ENCODE assay signal across 20 cellular contexts in the genomic region with DNA sequence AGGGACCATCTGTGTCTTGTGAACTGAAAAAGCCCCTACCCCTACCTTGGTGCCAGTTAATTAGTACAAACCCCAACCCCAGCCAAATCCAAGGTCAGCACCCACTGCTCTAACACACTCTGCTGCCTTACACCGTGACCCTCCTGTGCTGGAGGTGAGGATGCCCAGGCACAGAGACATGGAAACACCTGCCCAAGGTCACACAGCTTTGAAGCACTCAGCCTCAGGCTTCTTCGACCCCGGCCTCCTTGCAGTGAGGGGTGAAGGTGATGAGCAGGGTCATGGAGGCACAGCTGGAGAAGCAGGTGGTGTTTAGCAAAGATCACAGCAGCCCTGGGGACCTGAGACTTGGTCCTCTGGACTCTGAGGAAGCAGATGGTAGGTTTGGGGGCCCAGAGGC. TPM values are rescaled to one million over a fixed set of nuclear protein-coding genes. Genes with fewer than 3 reads are reported as not detected.
DNase-seq lines count a peak whose midpoint lies in the region; ATAC-seq, FAIRE-seq and TF ChIP-seq lines count a peak whose summit lies in the region.
"Had no signal": no experiment of that assay in that cellular context is flagged by ENCODE, and none has a peak within 500 bp of the region (broad histone marks: within the 10 kb centered on the region; RNA-seq: fewer than 3 reads in every experiment).

No MANE protein-coding gene starts in this region.

- no peak overlapping the region for H4K8ac ChIP-seq in neuronal stem cell (ENCODE audit: low read depth, low read length)

- peaks cover 5% of the 10 kb centered on the region; the same call in 1 of the 2 replicates for H3K4me1 ChIP-seq in HepG2 (ENCODE audit: insufficient read depth, low read length)
- no peaks in the 10 kb centered on the region for H3K4me1 ChIP-seq in right lobe of liver
- peaks cover 9 to 19% of the 10 kb centered on the region in 2 experiments; a peak in 3 of 5 replicates for H3K4me1 ChIP-seq in K562 (replicated peaks in 1 of 2; ENCODE audit: control insufficient read depth in 2 of 2, insufficient read depth in 2 of 2, low read length in 2 of 2)
- H3K4me1 ChIP-seq in neuronal stem cell (ENCODE audit: control insufficient read depth in 2 of 2, insufficient read depth in 1 of 2, low read depth in 1 of 2, low read length in 2 of 2) = peaks cover 0 to 9% of the 10 kb centered on the region in 2 donors

- DNase-seq in HepG2 (ENCODE audit: low spot score) (no peak), right lobe of liver (no peak), K562 (ENCODE audit: extremely low read depth in 1 of 4, low spot score in 3 of 4) (no peak), neuronal stem cell (ENCODE audit: low spot score) (no peak), NCI-H2029 (lab: John Stamatoyannopoulos, UW) (no peak), NCI-H1048 (lab: John Stamatoyannopoulos, UW) (no peak), NCI-H187 (lab: John Stamatoyannopoulos, UW) (no peak)
- DNase-seq: 8988T; Calu3; CD8-positive, alpha-beta T cell; DMS 273 treated with DMSO at 0.1 percent for 48 hours; DMS53; DND-41; H9 had no signal

- H2AK5ac ChIP-seq in neuronal stem cell (ENCODE audit: low read depth, low read length) = peak overlapping the region; percentile 45

- TF ChIP-seq EP300 in HepG2 (IDR thresholded peaks at IDR 0.05; ENCODE audit: low read depth in 2 of 2, low read length in 2 of 2) = no peak
- no peak for TF ChIP-seq EP300 in HepG2 (CRISPR knock-in tag; IDR thresholded peaks at IDR 0.05; ENCODE audit: borderline replicate concordance)
- TF ChIP-seq EP300 in K562 (IDR thresholded peaks at IDR 0.05; ENCODE audit: low read length) = no peak

- WGBS in HepG2 (ENCODE audit: low lambda C conversion rate) = 0% methylated on average over 2 of the region's 3 CpGs
- WGBS in right lobe of liver (ENCODE audit: insufficient coverage, low coverage, low lambda C conversion rate, missing lambda C conversion rate) = 90% methylated on average over 2 of the region's 3 CpGs
- 29% methylated on average over 3 of the region's 3 CpGs for WGBS in K562 (ENCODE audit: insufficient coverage, low coverage, missing lambda C conversion rate)
- no CpG with 5 or more reads among the region's 3 CpGs for WGBS in neuronal stem cell (ENCODE audit: extremely low coverage in 2 of 2, insufficient read length in 2 of 2, insufficient replicate concordance in 1 of 2), 2 donors

- H2BK15ac ChIP-seq in neuronal stem cell (ENCODE audit: low read length) = no peak overlapping the region

- intact Hi-C loops in HepG2 (cut with micrococcal nuclease; ENCODE audit: unreplicated experiment) = no loop called here
- intact Hi-C loops in right lobe of liver (cut with DNase I) = no loop called here
- intact Hi-C loops in K562 (cut with micrococcal nuclease) = no loop called here

- H3K79me2 ChIP-seq in HepG2 (ENCODE audit: insufficient read depth, low read length) (no peaks in the 10 kb centered on the region), K562 (ENCODE audit: control insufficient read depth, insufficient read depth, low read length) (no peaks in the 10 kb centered on the region)

- H4K91ac ChIP-seq in neuronal stem cell (ENCODE audit: low read depth, low read length, poor library complexity) = no peak overlapping the region

- no peak overlapping the region for H2BK5ac ChIP-seq in neuronal stem cell (ENCODE audit: low read length)

- H3K4me3 ChIP-seq in HepG2 (replicated peaks in 1 of 3; ENCODE audit: insufficient read depth in 1 of 3, low read depth in 2 of 3, low read length in 3 of 3) = no peak overlapping the region
- no peak overlapping the region for H3K4me3 ChIP-seq in right lobe of liver
- no peak overlapping the region for H3K4me3 ChIP-seq in K562
- H3K4me3 ChIP-seq in neuronal stem cell (ENCODE audit: low read length in 2 of 2) = no peak overlapping the region
- H3K4me3 ChIP-seq: BLaER1 treated with 17β-estradiol and CSF1 and Interleukin-3, amounts not matched to agents 10 nM and 100 nM had no signal

- no peak for FAIRE-seq in HepG2 (lab: Jason Lieb, UNC)
- FAIRE-seq in K562 (lab: Jason Lieb, UNC) = no peak
- FAIRE-seq: G401.6, GM12891, GM19239, H1 had no signal

- H3K18ac ChIP-seq in neuronal stem cell (ENCODE audit: low read length) = peak overlapping the region; percentile 2

- no peaks in the 10 kb centered on the region for H3K79me1 ChIP-seq in neuronal stem cell (ENCODE audit: low read depth, low read length)

- POLR2A ChIA-PET in HepG2 (lab: Yijun Ruan, JAX) = no interaction called here
- POLR2A ChIA-PET in K562 (lab: Yijun Ruan, JAX) = interaction anchor here (0.6 to 1.0 kb wide), 3 partner anchors 8 to 36 kb away, joined by 3 read pairs; no protein-coding TSS in a partner anchor

- H3K23ac ChIP-seq in neuronal stem cell (ENCODE audit: low read depth, low read length, poor library complexity) = no peak overlapping the region

- H3K9me1 ChIP-seq in K562 (ENCODE audit: control insufficient read depth, insufficient read depth, low read length) = no peaks in the 10 kb centered on the region

- ATAC-seq in HepG2 = no peak
- ATAC-seq in right lobe of liver = no peak
- ATAC-seq in K562 = no peak
- no peak for ATAC-seq in activated CD4-positive, CD25-positive, alpha-beta regulatory T cell treated with anti-CD3 and anti-CD28 coated beads, Interleukin-2, amount 50 U/mL, for 24 hours
- ATAC-seq: CD8-positive, alpha-beta T cell had no signal

- TF ChIP-seq CTCF in HepG2 (CRISPR knock-in tag; IDR thresholded peaks at IDR 0.05) (no peak), right lobe of liver (IDR thresholded peaks at IDR 0.05) (no peak), K562 (IDR thresholded peaks at IDR 0.05 in 2 of 3, conservative IDR thresholded peaks at IDR 0.05 in 1 of 3; ENCODE audit: insufficient read depth in 2 of 3, low read depth in 1 of 3, low read length in 3 of 3) (no peak)

- H3K27ac ChIP-seq in HepG2 (ENCODE audit: extremely low read length, insufficient read depth, low read length) (no peak overlapping the region), right lobe of liver (no peak overlapping the region), K562 (ENCODE audit: extremely low read depth, low read depth, low read length) (no peak overlapping the region), neuronal stem cell (replicated peaks; ENCODE audit: low read length) (no peak overlapping the region)
- H3K27ac ChIP-seq: BLaER1 treated with 17β-estradiol and CSF1 and Interleukin-3, amounts not matched to agents 10 nM and 100 nM had no signal

- no peaks in the 10 kb centered on the region for H3K9me3 ChIP-seq in HepG2 (ENCODE audit: low read length)
- no peaks in the 10 kb centered on the region for H3K9me3 ChIP-seq in right lobe of liver
- no peaks in the 10 kb centered on the region for H3K9me3 ChIP-seq in K562 (replicated peaks; ENCODE audit: control insufficient read depth, insufficient read depth, low read depth, low read length)
- H3K9me3 ChIP-seq in neuronal stem cell (replicated peaks in 1 of 2; ENCODE audit: control insufficient read depth in 2 of 2, insufficient read depth in 1 of 2, low read depth in 1 of 2, low read length in 2 of 2) = no peaks in the 10 kb centered on the region
- H3K9me3 ChIP-seq: BLaER1 treated with 17β-estradiol and CSF1 and Interleukin-3, amounts not matched to agents 10 nM and 100 nM had no signal

- H3K4ac ChIP-seq in neuronal stem cell (ENCODE audit: low read length) = no peak overlapping the region

- no peak for TF ChIP-seq RAD21 in HepG2 (CRISPR knock-in tag; IDR thresholded peaks at IDR 0.05)
- no peak for TF ChIP-seq RAD21 in K562 (CRISPR knock-in tag; conservative IDR thresholded peaks at IDR 0.05 in 1 of 2, IDR thresholded peaks at IDR 0.05 in 1 of 2)

- peaks cover 9 to 51% of the 10 kb centered on the region in 2 experiments; a peak in 4 of 5 replicates for H3K27me3 ChIP-seq in HepG2 (ENCODE audit: control insufficient read depth in 1 of 2, insufficient read depth in 2 of 2, low read length in 2 of 2)
- peaks cover 0 to 4% of the 10 kb centered on the region in 2 donors for H3K27me3 ChIP-seq in right lobe of liver
- H3K27me3 ChIP-seq in K562 (ENCODE audit: control insufficient read depth in 2 of 2, insufficient read depth in 2 of 2, low read length in 2 of 2) = no peaks in the 10 kb centered on the region
- peaks cover 0 to 69% (median 0%) of the 10 kb centered on the region in 3 experiments for H3K27me3 ChIP-seq in neuronal stem cell (ENCODE audit: control insufficient read depth in 3 of 3, insufficient read depth in 3 of 3, low read depth in 1 of 3, low read length in 3 of 3)

- CTCF ChIA-PET in HepG2 (lab: Yijun Ruan, JAX; ENCODE audit: low intra/inter-chr PET ratio, low total read pairs) (no interaction called here), K562 (lab: Yijun Ruan, JAX; ENCODE audit: low intra/inter-chr PET ratio) (no interaction called here)

- no peak overlapping the region for H2BK120ac ChIP-seq in neuronal stem cell (ENCODE audit: low read depth, low read length)

- H2AFZ ChIP-seq in HepG2 (ENCODE audit: low read length) (no peak overlapping the region), K562 (ENCODE audit: low read depth, low read length) (no peak overlapping the region), neuronal stem cell (ENCODE audit: low read length) (no peak overlapping the region)

- H3K9ac ChIP-seq in HepG2 (ENCODE audit: insufficient read depth, low read depth, low read length) = no peak overlapping the region
- H3K9ac ChIP-seq in K562 (ENCODE audit: insufficient read depth in 1 of 2, low read depth in 2 of 2, low read length in 2 of 2) = peak overlapping the region in 1 of 2 experiments; percentile 36; a peak in 1 of 4 replicates
- H3K9ac ChIP-seq in neuronal stem cell (ENCODE audit: low read depth, low read length, poor library complexity) = no peak overlapping the region
- H3K9ac ChIP-seq: BLaER1 treated with 17β-estradiol and CSF1 and Interleukin-3, amounts not matched to agents 10 nM and 100 nM had no signal

- H3K4me2 ChIP-seq in HepG2 (ENCODE audit: low read depth, low read length) = no peak overlapping the region
- H3K4me2 ChIP-seq in K562 (ENCODE audit: insufficient read depth, low read length) = no peak overlapping the region
- H3K4me2 ChIP-seq in neuronal stem cell (ENCODE audit: insufficient read depth, low read length, poor library complexity, severe bottlenecking) = no peak overlapping the region

- TF ChIP-seq POLR2A in HepG2 (IDR thresholded peaks at IDR 0.05; ENCODE audit: insufficient read depth in 1 of 2, low read depth in 2 of 2, low read length in 2 of 2) = no peak
- TF ChIP-seq POLR2A in right lobe of liver (IDR thresholded peaks at IDR 0.05) = no peak
- TF ChIP-seq POLR2A in K562 (conservative IDR thresholded peaks at IDR 0.05) = no peak

- H2BK12ac ChIP-seq in neuronal stem cell (ENCODE audit: low read length) = no peak overlapping the region

- in situ Hi-C loops in HepG2 (cut with HindIII; ENCODE audit: extremely low pct_ligation_motif_present, low pct_unique_long_range_greater_than_20kb) = no loop called here
- in situ Hi-C loops in K562 (cut with MboI) = no loop called here

- H4K20me1 ChIP-seq in HepG2 (ENCODE audit: insufficient read depth, low read length) (no peaks in the 10 kb centered on the region), K562 (replicated peaks; ENCODE audit: control insufficient read depth, insufficient read depth, low read length) (no peaks in the 10 kb centered on the region)

- H3K36me3 ChIP-seq in HepG2 (replicated peaks in 1 of 2; ENCODE audit: control insufficient read depth in 1 of 2, insufficient read depth in 2 of 2, low read length in 2 of 2) (no peaks in the 10 kb centered on the region), right lobe of liver (no peaks in the 10 kb centered on the region), K562 (ENCODE audit: control insufficient read depth, insufficient read depth, low read length) (no peaks in the 10 kb centered on the region), neuronal stem cell (replicated peaks in 1 of 2; ENCODE audit: control insufficient read depth in 2 of 2, insufficient read depth in 2 of 2, low read length in 2 of 2) (no peaks in the 10 kb centered on the region)
- H3K36me3 ChIP-seq: BLaER1 treated with 17β-estradiol and CSF1 and Interleukin-3, amounts not matched to agents 10 nM and 100 nM had no signal

- BruUV-seq in HepG2 (replicated peaks; lab: Mats Ljungman, UMichigan) = no TSS peak
- no TSS peak for BruUV-seq in K562 (replicated peaks; lab: Mats Ljungman, UMichigan)

- no peak overlapping the region for H3K14ac ChIP-seq in neuronal stem cell (ENCODE audit: low read length)

RNA-seq across cellular contexts. Expression of a gene that starts 39.0 kb away (rescaled TPM):
- total RNA-seq in HepG2 (2016; rRNA removed; fragmentation: Illumina TruSeq; extraction: Trizol) = 10.7 and 20.7 TPM in 2 replicates
- 8.8 and 11.0 TPM in 2 replicates for total RNA-seq in HepG2 (2016; cell fraction: cytosol; rRNA removed; fragmentation: Illumina TruSeq; extraction: Trizol; ENCODE audit: low read depth)
- 8.8 and 20.3 TPM in 2 replicates for total RNA-seq in HepG2 (2016; cell fraction: insoluble cytoplasmic fraction; rRNA removed; fragmentation: Illumina TruSeq; extraction: Trizol)
- total RNA-seq in HepG2 (2016; cell fraction: membrane; rRNA removed; fragmentation: Illumina TruSeq; extraction: Trizol) = 5.1 and 5.2 TPM in 2 replicates
- 25.9 and 32.4 TPM in 2 replicates for total RNA-seq in HepG2 (2016; cell fraction: nucleus; rRNA removed; fragmentation: Illumina TruSeq; extraction: Trizol)
- polyA plus RNA-seq in HepG2 (2011; rRNA removed) = 14.1 and 15.4 TPM in 2 replicates
- polyA plus RNA-seq in HepG2 (2011; cell fraction: cytosol; rRNA removed) = 8.6 and 9.7 TPM in 2 replicates
- 33.2 and 41.8 TPM in 2 replicates for polyA plus RNA-seq in HepG2 (2011; cell fraction: nucleus; rRNA removed)
- polyA plus RNA-seq in HepG2 (2012) = 10.9 and 13.7 TPM in 2 replicates
- 0.76 and 1.2 TPM in 2 replicates for polyA plus RNA-seq in HepG2 (2016; cell fraction: cytosol; fragmentation: Illumina TruSeq; extraction: Trizol; ENCODE audit: low read depth)
- 5.9 and 6.8 TPM in 2 replicates for polyA plus RNA-seq in HepG2 (2016; cell fraction: insoluble cytoplasmic fraction; fragmentation: Illumina TruSeq; extraction: Trizol; ENCODE audit: low read depth)
- polyA plus RNA-seq in HepG2 (2016; cell fraction: membrane; fragmentation: Illumina TruSeq; extraction: Trizol; ENCODE audit: low read depth) = 1.5 and 1.7 TPM in 2 replicates
- polyA plus RNA-seq in HepG2 (2016; cell fraction: nucleus; fragmentation: Illumina TruSeq; extraction: Trizol; ENCODE audit: insufficient read depth, low read depth) = 35.4 and 36.8 TPM in 2 replicates
- 52.1 and 83.7 TPM in 2 replicates for polyA minus RNA-seq in HepG2 (2011; rRNA and poly(A)+ RNA removed; ENCODE audit: low replicate concordance)
- 14.3 and 18.8 TPM in 2 replicates for polyA minus RNA-seq in HepG2 (2011; cell fraction: cytosol; rRNA and poly(A)+ RNA removed)
- 28.2 and 33.0 TPM in 2 replicates for polyA minus RNA-seq in HepG2 (2011; cell fraction: nucleus; rRNA and poly(A)+ RNA removed)
- 1 to 10 TPM; 1.5 to 8.2 (median 4.1) TPM for total RNA-seq in right lobe of liver
- 361 and 756 TPM in 2 replicates for total RNA-seq in K562 (2011; cell fraction: chromatin; rRNA removed; ENCODE audit: low replicate concordance)
- 315 and 326 TPM in 2 replicates for total RNA-seq in K562 (2011; cell fraction: nucleolus; rRNA removed)
- 358 and 388 TPM in 2 replicates for total RNA-seq in K562 (2011; cell fraction: nucleoplasm; rRNA removed)
- total RNA-seq in K562 (2014; rRNA removed) = 106 and 223 TPM in 2 replicates
- total RNA-seq in K562 (2014; rRNA removed; fragmentation: Illumina TruSeq; extraction: Trizol) = 79.6 and 90.2 TPM in 2 replicates
- 91.9 and 93.2 TPM in 2 replicates for total RNA-seq in K562 (2015; rRNA removed; fragmentation: Illumina TruSeq; extraction: Trizol)
- total RNA-seq in K562 (2021) = 194 and 203 TPM in 2 replicates
- 71.4 and 100 TPM in 2 replicates for polyA plus RNA-seq in K562 (2011; rRNA removed)
- polyA plus RNA-seq in K562 (2011; cell fraction: cytosol; rRNA removed) = 56.5 and 73.9 TPM in 2 replicates
- 434 and 457 TPM in 2 replicates for polyA plus RNA-seq in K562 (2011; cell fraction: nucleus; rRNA removed)
- polyA plus RNA-seq in K562 (2012) = 52.3 and 64.9 TPM in 2 replicates
- 121 and 139 TPM in 2 replicates for polyA plus RNA-seq in K562 (2014; fragmentation: Illumina TruSeq; extraction: Trizol)
- 10 to 100 TPM; 12.3 to 14.8 TPM for polyA plus RNA-seq in K562 (2014; fragmentation: Nextera tagmentation; extraction: Ambion mirVana)
- polyA plus RNA-seq in K562 (2014; rRNA removed) = 111 and 129 TPM in 2 replicates
- 75.5 and 106 TPM in 2 replicates for polyA minus RNA-seq in K562 (2011; rRNA and poly(A)+ RNA removed)
- polyA minus RNA-seq in K562 (2011; cell fraction: cytosol; rRNA and poly(A)+ RNA removed) = 40.8 and 83.0 TPM in 2 replicates
- polyA minus RNA-seq in K562 (2011; cell fraction: nucleus; rRNA and poly(A)+ RNA removed) = 138 and 192 TPM in 2 replicates
- polyA plus RNA-seq in neuronal stem cell (2013, experiment 1 of 2) = 27.6 TPM
- polyA plus RNA-seq in neuronal stem cell (2013, experiment 2 of 2) = 30.3 TPM
